ENCODE assay signal across 32 cellular contexts in the genomic region with DNA sequence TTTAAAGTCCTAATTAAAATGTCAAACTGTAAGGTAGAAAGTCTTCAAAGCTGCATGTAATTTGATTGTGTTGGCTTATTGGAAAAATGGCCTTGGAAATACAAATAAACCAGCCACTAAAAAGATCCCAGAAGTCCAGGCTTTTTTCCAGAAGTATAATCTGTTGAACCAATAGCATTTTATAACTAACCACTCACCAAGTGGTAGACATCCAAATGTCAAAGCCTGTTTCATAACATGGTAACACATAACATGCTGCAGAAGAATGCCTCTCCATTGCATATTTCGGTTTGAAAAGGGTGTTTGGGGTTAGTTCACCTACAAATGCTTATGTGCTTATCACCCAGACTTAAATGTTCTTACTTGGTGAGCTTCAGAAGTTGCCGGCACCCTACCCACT.
"Had no signal": no experiment of that assay in that cellular context is flagged by ENCODE, and none has a peak within 500 bp of the region (broad histone marks: within the 10 kb centered on the region; RNA-seq: fewer than 3 reads in every experiment).

No MANE protein-coding gene starts in this region.

- DNase-seq: activated CD4-positive, alpha-beta T cell treated with anti-CD3 and anti-CD28 coated beads for 4 hours; activated CD4-positive, alpha-beta T cell treated with anti-CD3 and anti-CD28 coated beads, Interleukin-2, amount 50 U/mL, for 48 hours; activated CD8-positive, alpha-beta memory T cell treated with anti-CD3 and anti-CD28 coated beads for 24 hours; activated effector memory CD4-positive, alpha-beta T cell treated with anti-CD3 and anti-CD28 coated beads, Interleukin-2, amount 50 U/mL, for 16 hours; activated naive CD4-positive, alpha-beta T cell treated with anti-CD3 and anti-CD28 coated beads for 36 hours; activated naive CD8-positive, alpha-beta T cell treated with anti-CD3 and anti-CD28 coated beads for 36 hours; amniotic stem cell; caudate nucleus; gastrocnemius medialis; glutamatergic neuron; islet precursor cell; left cardiac atrium; left ventricle myocardium superior; naive B cell; nephron progenitor cell; pancreas; retina; sigmoid colon; stimulated activated CD4-positive, alpha-beta T cell treated with anti-CD3 and anti-CD28 coated beads, Interleukin-1b, Interleukin-23, amount 100 ng/mL, for 48 hours; stimulated activated CD4-positive, alpha-beta T cell treated with anti-CD3 and anti-CD28 coated beads, Interleukin-4, amount 100 ng/mL, for 4 hours; stimulated activated CD8-positive, alpha-beta memory T cell treated with anti-CD3 and anti-CD28 coated beads, Interleukin-4, amount 100 ng/mL, for 48 hours; stomach; T-helper 2 cell; tibial artery; upper lobe of right lung had no signal

- H3K4me2 ChIP-seq: hepatocyte, smooth muscle cell had no signal

- H3K79me2 ChIP-seq: hepatocyte had no signal

- H3K27ac ChIP-seq: gastrocnemius medialis, neutrophil, pancreas, prostate gland, sigmoid colon, stomach, suprapubic skin, tibial artery, upper lobe of right lung, VCaP had no signal

- H3K36me3 ChIP-seq: gastrocnemius medialis, neutrophil, pancreas, prostate gland, sigmoid colon, stomach, suprapubic skin, tibial artery, upper lobe of right lung had no signal

- H3K27me3 ChIP-seq: gastrocnemius medialis, hepatocyte, neutrophil, pancreas, sigmoid colon, stomach, suprapubic skin, tibial artery, upper lobe of right lung had no signal

- H3K4me3 ChIP-seq: gastrocnemius medialis, hepatocyte, pancreas, prostate gland, sigmoid colon, smooth muscle cell, stomach, suprapubic skin, tibial artery, upper lobe of right lung had no signal

- H3K4me1 ChIP-seq: gastrocnemius medialis, pancreas, prostate gland, stomach, suprapubic skin, tibial artery, upper lobe of right lung had no signal

- H2AFZ ChIP-seq: hepatocyte had no signal

- H3K9me3 ChIP-seq: gastrocnemius medialis, neutrophil, pancreas, prostate gland, suprapubic skin had no signal

- ATAC-seq: gastrocnemius medialis; left cardiac atrium; left ventricle myocardium superior; pancreas; stimulated activated memory B cell treated with anti-CD40 and anti-IgM and Interleukin-4, amounts not matched to agents 10 μg/mL and 1 μg/mL and 100 μg/mL, for 72 hours; upper lobe of right lung had no signal
